11 cellular contexts compared by ENCODE assay signal in the genomic region with DNA sequence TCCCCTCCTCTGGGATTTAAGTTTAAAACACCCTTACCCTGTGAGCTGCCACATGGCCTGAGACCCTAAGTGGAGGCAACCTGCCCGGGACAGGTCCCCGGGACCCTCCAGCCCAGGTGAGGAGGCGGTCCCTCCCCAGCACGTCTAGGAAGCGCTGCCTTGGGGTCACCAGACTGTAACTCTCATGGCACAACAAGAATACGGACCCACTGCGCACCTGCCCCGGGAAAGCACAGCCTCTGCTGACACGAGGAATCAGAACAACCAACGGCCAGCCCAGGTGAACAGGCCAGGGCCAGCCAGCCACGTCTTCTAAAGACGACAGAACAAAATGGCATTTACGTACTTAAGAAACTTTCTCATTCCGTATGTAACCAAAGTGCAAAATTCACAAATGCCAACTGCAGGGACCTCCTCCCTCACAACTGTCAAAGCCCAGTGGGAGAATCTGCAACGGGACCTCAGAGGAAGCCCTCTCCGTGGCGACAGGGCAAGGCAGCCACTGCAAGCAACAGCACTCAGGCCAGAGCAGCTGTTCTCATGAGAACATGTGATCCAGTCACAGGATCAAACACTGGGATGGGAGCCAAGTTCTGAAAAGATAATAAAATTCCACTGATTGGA.
A peak's percentile ranks its signal among the peaks of the same experiment; 100 is the strongest.
DNase-seq lines count a peak whose midpoint lies in the region; ATAC-seq and TF ChIP-seq lines count a peak whose summit lies in the region.
"Had no signal": no experiment of that assay in that cellular context is flagged by ENCODE, and none has a peak within 500 bp of the region (broad histone marks: within the 10 kb centered on the region; RNA-seq: fewer than 3 reads in every experiment).

No MANE protein-coding gene starts in this region.

- H3K4me3 Mint-ChIP-seq in CD4-positive, CD25-positive, alpha-beta regulatory T cell = no peak overlapping the region
- H3K4me3 Mint-ChIP-seq in endodermal cell = no peak overlapping the region

- TF ChIP-seq CTCF in endodermal cell (conservative IDR thresholded peaks at IDR 0.05) = no peak
- TF ChIP-seq CTCF in tibial artery (IDR thresholded peaks at IDR 0.05) = no peak

- intact Hi-C loops in tibial artery (cut with DNase I; ENCODE audit: low total_unique reads) = no loop called here

- no peak overlapping the region for H3K9ac ChIP-seq in endodermal cell (ENCODE audit: extremely low read depth, low read length, poor library complexity, severe bottlenecking)

- DNase-seq in CD4-positive, CD25-positive, alpha-beta regulatory T cell = no peak
- DNase-seq in NCI-H1694 (lab: John Stamatoyannopoulos, UW) (peak; percentile 86), endodermal cell (peak; percentile 39), mucosa of gallbladder (ENCODE audit: low spot score) (peak; percentile 51), tibial artery (no peak)
- DNase-seq in activated CD4-positive, alpha-beta T cell treated with anti-CD3 and anti-CD28 coated beads, Interleukin-2, amount 50 U/mL, for 4 hours = no peak
- DNase-seq: activated effector memory CD4-positive, alpha-beta T cell treated with Interleukin-2 at 50 U/mL for 16 hours; NCI-H187 treated with DMSO at 0.1 percent for 48 hours had no signal

- no peaks in the 10 kb centered on the region for H3K36me3 ChIP-seq in CD4-positive, CD25-positive, alpha-beta regulatory T cell (ENCODE audit: control insufficient read depth, insufficient read depth, low read length)
- H3K36me3 ChIP-seq in endodermal cell (ENCODE audit: control insufficient read depth, insufficient read depth, low read length) (peaks cover 9% of the 10 kb centered on the region), tibial artery (peaks cover 0 to 43% (median 4%) of the 10 kb centered on the region in 3 donors)

- no peaks in the 10 kb centered on the region for H3K9me3 ChIP-seq in CD4-positive, CD25-positive, alpha-beta regulatory T cell (ENCODE audit: control insufficient read depth in 2 of 2, low read length in 2 of 2)
- H3K9me3 ChIP-seq in endodermal cell (ENCODE audit: control insufficient read depth, low read length) (no peaks in the 10 kb centered on the region), tibial artery (no peaks in the 10 kb centered on the region)

- H3K9me3 Mint-ChIP-seq in CD4-positive, CD25-positive, alpha-beta regulatory T cell = peaks cover 0 to 7% (median 1%) of the 10 kb centered on the region in 7 donors
- H3K9me3 Mint-ChIP-seq in endodermal cell = peaks cover 14% of the 10 kb centered on the region

- H3K36me3 Mint-ChIP-seq in CD4-positive, CD25-positive, alpha-beta regulatory T cell = peaks cover 4% of the 10 kb centered on the region
- H3K36me3 Mint-ChIP-seq in endodermal cell (ENCODE audit: low read depth) = peaks cover 15% of the 10 kb centered on the region

- no peaks in the 10 kb centered on the region for H3K27me3 ChIP-seq in CD4-positive, CD25-positive, alpha-beta regulatory T cell (ENCODE audit: control insufficient read depth, insufficient read depth, low read length)
- H3K27me3 ChIP-seq in endodermal cell (ENCODE audit: control insufficient read depth, insufficient read depth, low read length, poor library complexity, severe bottlenecking) (peaks cover 12% of the 10 kb centered on the region), tibial artery (no peaks in the 10 kb centered on the region)

- no peak overlapping the region for H3K27ac ChIP-seq in CD4-positive, CD25-positive, alpha-beta regulatory T cell (ENCODE audit: insufficient read depth, low read length, poor library complexity, severe bottlenecking)
- H3K27ac ChIP-seq in endodermal cell (ENCODE audit: low read depth, low read length) (no peak overlapping the region), tibial artery (no peak overlapping the region)
- H3K27ac ChIP-seq: epithelial cell of prostate had no signal

- H3K27ac Mint-ChIP-seq in CD4-positive, CD25-positive, alpha-beta regulatory T cell = peak overlapping the region in 2 of 3 donors; percentile 71
- H3K27ac Mint-ChIP-seq in endodermal cell = no peak overlapping the region

- H3K4me1 Mint-ChIP-seq in CD4-positive, CD25-positive, alpha-beta regulatory T cell = peaks cover 7 to 37% (median 8%) of the 10 kb centered on the region in 4 donors
- no peaks in the 10 kb centered on the region for H3K4me1 Mint-ChIP-seq in endodermal cell

- ATAC-seq in CD4-positive, CD25-positive, alpha-beta regulatory T cell (ENCODE audit: low read depth in 2 of 2) = no peak
- ATAC-seq in GM18870 (IDR thresholded peaks at IDR 0.05; ENCODE audit: unreplicated experiment) (no peak), GM19463 (IDR thresholded peaks at IDR 0.05; ENCODE audit: unreplicated experiment) (no peak)

- no peaks in the 10 kb centered on the region for H3K4me1 ChIP-seq in CD4-positive, CD25-positive, alpha-beta regulatory T cell (ENCODE audit: control insufficient read depth, insufficient read depth, low read length, poor library complexity, severe bottlenecking)
- H3K4me1 ChIP-seq in endodermal cell (ENCODE audit: control insufficient read depth, insufficient read depth, low read length) (no peaks in the 10 kb centered on the region), tibial artery (peaks cover 0 to 4% (median 0%) of the 10 kb centered on the region in 4 donors)

- no peak overlapping the region for H3K4me3 ChIP-seq in CD4-positive, CD25-positive, alpha-beta regulatory T cell (ENCODE audit: low read depth, low read length)
- no peak overlapping the region for H3K4me3 ChIP-seq in endodermal cell (ENCODE audit: low read length)
- no peak overlapping the region for H3K4me3 ChIP-seq in tibial artery

- no peaks in the 10 kb centered on the region for H3K27me3 Mint-ChIP-seq in CD4-positive, CD25-positive, alpha-beta regulatory T cell
- H3K27me3 Mint-ChIP-seq in endodermal cell (ENCODE audit: insufficient read depth) = no peaks in the 10 kb centered on the region

- 93% methylated on average over 12 to 17 of the region's 17 CpGs for WGBS in endodermal cell (ENCODE audit: insufficient coverage in 1 of 2, insufficient read length in 1 of 2), 2 experiments

Comparison
In these comparisons a context has a peak if more than half of its experiments do, and no peak if none do; other contexts are left out.
1. DNase-seq: peak in NCI-H1694 (single experiment), endodermal cell (single experiment) and mucosa of gallbladder (single experiment); none in CD4-positive, CD25-positive, alpha-beta regulatory T cell (0 of 3), tibial artery (0 of 2) and activated CD4-positive, alpha-beta T cell treated with anti-CD3 and anti-CD28 coated beads, Interleukin-2, amount 50 U/mL, for 4 hours (0 of 2).